1 cellular context compared by ENCODE assay signal in genomic region chr12:120865094-120865493, GRCh38.
TF ChIP-seq lines count a peak whose summit lies in the region.

No MANE protein-coding gene starts in this region.

TF ChIP-seq in GM12878, 131 proteins besides CTCF, POLR2A, EP300 and RAD21:
- TF ChIP-seq POU2F2 (IDR thresholded peaks at IDR 0.05; ENCODE audit: borderline replicate concordance, low read depth, low read length) (no peak), ZNF207 (IDR thresholded peaks at IDR 0.05; ENCODE audit: borderline replicate concordance) (no peak), ZNF274 (IDR thresholded peaks at IDR 0.05; ENCODE audit: insufficient read depth, insufficient read length) (no peak), MTA3 (IDR thresholded peaks at IDR 0.05; ENCODE audit: borderline replicate concordance, low read length) (no peak), SMC3 (IDR thresholded peaks at IDR 0.05; ENCODE audit: borderline replicate concordance, low read length) (no peak), SREBF1 (IDR thresholded peaks at IDR 0.05; ENCODE audit: low read length) (no peak), ELK1 (IDR thresholded peaks at IDR 0.05; ENCODE audit: low read depth, low read length) (no peak), ZNF384 (IDR thresholded peaks at IDR 0.05; ENCODE audit: borderline replicate concordance, low read depth, low read length) (no peak), MLLT1 (IDR thresholded peaks at IDR 0.05) (peak; percentile 49; the same call in 1 of the 2 replicates), ZNF687 (IDR thresholded peaks at IDR 0.05) (no peak), CREM (IDR thresholded peaks at IDR 0.05; ENCODE audit: low read depth) (no peak), ZBTB33 (IDR thresholded peaks at IDR 0.05) (peak; percentile 82)
